In the genomic region with DNA sequence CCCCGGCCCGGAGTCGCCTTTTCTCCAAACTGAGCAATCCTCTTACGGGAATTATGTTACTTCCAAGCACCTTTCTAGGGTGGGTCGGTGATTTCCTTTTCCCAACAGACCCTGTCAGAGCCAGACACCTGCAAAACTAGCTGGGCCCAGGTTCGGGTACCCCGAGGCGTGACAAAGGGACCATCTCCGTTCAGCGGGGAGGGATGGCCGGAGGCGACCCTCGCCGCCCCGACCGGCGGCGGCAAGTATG, we compare ENCODE assay signal across 8 cellular contexts. TPM values are rescaled to one million over a fixed set of nuclear protein-coding genes. Genes with fewer than 3 reads are reported as not detected.
DNase-seq lines count a peak whose midpoint lies in the region; ATAC-seq and TF ChIP-seq lines count a peak whose summit lies in the region.

No MANE protein-coding gene starts in this region.

- H3K4me1 Mint-ChIP-seq in CD8-positive, alpha-beta T cell (ENCODE audit: low read depth) = peaks cover 41% of the 10 kb centered on the region

- peaks cover 9% of the 10 kb centered on the region for H3K4me1 ChIP-seq in CD8-positive, alpha-beta T cell (ENCODE audit: insufficient read depth, low read length)
- H3K4me1 ChIP-seq in OCI-LY7 (ENCODE audit: insufficient read depth, low read length, poor library complexity, severe bottlenecking) (peaks cover 40% of the 10 kb centered on the region), neuron (ENCODE audit: insufficient read depth, low read length) (peaks cover 8% of the 10 kb centered on the region)
- H3K4me1 ChIP-seq in effector memory CD4-positive, alpha-beta T cell (ENCODE audit: control insufficient read depth, insufficient read depth, low read length, poor library complexity, severe bottlenecking) = peaks cover 7% of the 10 kb centered on the region

- intact Hi-C loops in CD8-positive, alpha-beta T cell (cut with DNase I, micrococcal nuclease) = loop anchor here (1.0 to 5.0 kb wide), 7 partner anchors 11 to 585 kb away; a partner anchor contains a TSS
- intact Hi-C loops in OCI-LY7 (cut with micrococcal nuclease; ENCODE audit: unreplicated experiment) = no loop called here

- no TSS peak for BruUV-seq in OCI-LY7 (replicated peaks; lab: Mats Ljungman, UMichigan)

- no peak for ATAC-seq in CD8-positive, alpha-beta T cell
- ATAC-seq in GM18519 (IDR thresholded peaks at IDR 0.05; ENCODE audit: low FRiP score, unreplicated experiment) (no peak), omental fat pad (ENCODE audit: low FRiP score) (no peak), GM21515 (IDR thresholded peaks at IDR 0.05; ENCODE audit: unreplicated experiment) (no peak)

- no peaks in the 10 kb centered on the region for H3K9me3 Mint-ChIP-seq in CD8-positive, alpha-beta T cell

- peak overlapping the region; percentile 86 for H3K4me2 ChIP-seq in OCI-LY7 (ENCODE audit: low read length)

- H2AFZ ChIP-seq in OCI-LY7 (ENCODE audit: low read length) = peak overlapping the region; percentile 33; the same call in 1 of the 2 replicates
- peak overlapping the region; percentile 90 for H2AFZ ChIP-seq in neuron (ENCODE audit: low read depth, low read length)

- peak overlapping the region; percentile 74 for H3K27ac ChIP-seq in CD8-positive, alpha-beta T cell (ENCODE audit: low read depth, low read length)
- H3K27ac ChIP-seq in OCI-LY7 (ENCODE audit: low read depth, low read length, poor library complexity, severe bottlenecking) = peak overlapping the region; percentile 47
- H3K27ac ChIP-seq in effector memory CD4-positive, alpha-beta T cell (ENCODE audit: insufficient read depth, low read length, poor library complexity, severe bottlenecking) = peak overlapping the region; percentile 74

- peak overlapping the region; percentile 89 for H3K4me3 Mint-ChIP-seq in CD8-positive, alpha-beta T cell

- POLR2A ChIA-PET in CD8-positive, alpha-beta T cell (lab: Charles Lee) = interaction anchor here (1.0 to 2.8 kb wide), 7 partner anchors 11 to 172 kb away, joined by 3 to 13 read pairs (median 10); a partner anchor contains a TSS
- POLR2A ChIA-PET in OCI-LY7 (lab: Charles Lee) = interaction anchor here (0.7 to 2.0 kb wide), 13 partner anchors 11 to 1763 kb away, joined by 3 to 12 read pairs (median 5); a partner anchor contains a TSS

- peak overlapping the region; percentile 90 for H3K4me3 ChIP-seq in CD8-positive, alpha-beta T cell (ENCODE audit: low read depth, low read length)
- H3K4me3 ChIP-seq in OCI-LY7 (ENCODE audit: low read depth, low read length, poor library complexity, severe bottlenecking) (peak overlapping the region; percentile 82), neuron (ENCODE audit: low read length) (peak overlapping the region; percentile 95)
- peak overlapping the region; percentile 67 for H3K4me3 ChIP-seq in effector memory CD4-positive, alpha-beta T cell (ENCODE audit: insufficient read depth, low read depth, low read length, poor library complexity, severe bottlenecking)

- peak in 4 of 7 experiments; percentile 6 to 53 (median 17) for DNase-seq in CD8-positive, alpha-beta T cell
- DNase-seq in OCI-LY7 (ENCODE audit: low spot score) (no peak), hippocampal formation (lab: John Stamatoyannopoulos, UW) (no peak), omental fat pad (ENCODE audit: low spot score) (no peak)
- DNase-seq in effector memory CD4-positive, alpha-beta T cell = no peak

- peaks cover 4% of the 10 kb centered on the region for H3K36me3 ChIP-seq in CD8-positive, alpha-beta T cell (ENCODE audit: insufficient read depth, low read length)
- peaks cover 34% of the 10 kb centered on the region for H3K36me3 ChIP-seq in OCI-LY7 (ENCODE audit: insufficient read depth, low read length)
- peaks cover 9% of the 10 kb centered on the region for H3K36me3 ChIP-seq in effector memory CD4-positive, alpha-beta T cell (ENCODE audit: control insufficient read depth, insufficient read depth, low read length)
- H3K36me3 ChIP-seq in neuron (ENCODE audit: insufficient read depth, low read length) = peaks cover 24% of the 10 kb centered on the region

- H3K9me3 ChIP-seq in CD8-positive, alpha-beta T cell (ENCODE audit: low read length) = no peaks in the 10 kb centered on the region
- no peaks in the 10 kb centered on the region for H3K9me3 ChIP-seq in OCI-LY7 (ENCODE audit: low read length)
- no peaks in the 10 kb centered on the region for H3K9me3 ChIP-seq in effector memory CD4-positive, alpha-beta T cell (ENCODE audit: control insufficient read depth, low read length)
- H3K9me3 ChIP-seq in neuron (ENCODE audit: low read length) = no peaks in the 10 kb centered on the region

- H3K36me3 Mint-ChIP-seq in CD8-positive, alpha-beta T cell = peaks cover 17% of the 10 kb centered on the region

- CTCF ChIA-PET in CD8-positive, alpha-beta T cell (lab: Charles Lee) = interaction anchor here (0.8 to 3.7 kb wide), 6 partner anchors 10 to 163 kb away, joined by 3 to 35 read pairs (median 8); a partner anchor contains a TSS
- CTCF ChIA-PET in OCI-LY7 (lab: Charles Lee; ENCODE audit: unreplicated experiment) = interaction anchor here (1.0 to 1.6 kb wide), 4 partner anchors 11 to 132 kb away, joined by 4 to 6 read pairs (median 4); no protein-coding TSS in a partner anchor

- H3K27me3 Mint-ChIP-seq in CD8-positive, alpha-beta T cell (ENCODE audit: low read depth) = peaks cover 4% of the 10 kb centered on the region

- H4K20me1 ChIP-seq in OCI-LY7 (ENCODE audit: insufficient read depth, low read length) = peaks cover 12% of the 10 kb centered on the region

- H3K27me3 ChIP-seq in CD8-positive, alpha-beta T cell (ENCODE audit: insufficient read depth, low read length) = no peaks in the 10 kb centered on the region
- H3K27me3 ChIP-seq in effector memory CD4-positive, alpha-beta T cell (replicated peaks; ENCODE audit: control insufficient read depth, insufficient read depth, low read length, poor library complexity, severe bottlenecking) = no peaks in the 10 kb centered on the region
- H3K27me3 ChIP-seq in neuron (ENCODE audit: insufficient read depth, low read length) = no peaks in the 10 kb centered on the region

- no peaks in the 10 kb centered on the region for H3K9me2 ChIP-seq in OCI-LY7 (ENCODE audit: insufficient read depth, low read length)

- TF ChIP-seq CTCF in CD8-positive, alpha-beta T cell (IDR thresholded peaks at IDR 0.05) = no peak
- no peak for TF ChIP-seq CTCF in OCI-LY7 (conservative IDR thresholded peaks at IDR 0.05; ENCODE audit: low read length)
- TF ChIP-seq CTCF in omental fat pad (IDR thresholded peaks at IDR 0.05) = no peak

- H3K27ac Mint-ChIP-seq in CD8-positive, alpha-beta T cell = peak overlapping the region; percentile 9

- peaks cover 53% of the 10 kb centered on the region for H3K79me2 ChIP-seq in OCI-LY7 (ENCODE audit: insufficient read depth, low read depth, low read length)

RNA-seq across cellular contexts. Expression of a gene that starts 0.4 kb away (rescaled TPM):
- 10 to 100 TPM; 79.9 to 83.1 TPM for total RNA-seq in CD8-positive, alpha-beta T cell
- total RNA-seq in OCI-LY7 (2014; rRNA removed; shearing (Covaris generic)) = 215 and 221 TPM in 2 replicates
- total RNA-seq in OCI-LY7 (2022) (223 and 231 TPM in 2 replicates), omental fat pad (100 to 1,000 TPM in 3 of 4 donors, 10 to 100 TPM in 1; 92.4 to 331 (median 217) TPM)

RNA-seq across cellular contexts. Expression of a gene that starts 51.0 kb away (rescaled TPM):
- not detected for total RNA-seq in CD8-positive, alpha-beta T cell
- total RNA-seq in OCI-LY7 (2014; rRNA removed; shearing (Covaris generic)) = not detected in 2 replicates
- not detected in 2 replicates for total RNA-seq in OCI-LY7 (2022)
- total RNA-seq in omental fat pad = 1 to 10 TPM in 1 of 4 donors, under 1 TPM in 2, not detected in 1; 0.19 to 3.4 (median 0.60) TPM

Comparison
In these comparisons a context has a peak if more than half of its experiments do, and no peak if none do; other contexts are left out.
1. DNase-seq: peak in CD8-positive, alpha-beta T cell (4 of 7); none in OCI-LY7 (single experiment), effector memory CD4-positive, alpha-beta T cell (0 of 3), hippocampal formation (0 of 2) and omental fat pad (single experiment).
2. Peak in every context shown above with its lines, with median percentiles within 50 percentile points of each other: H3K27ac ChIP-seq and H3K4me3 ChIP-seq.